In genomic region chr3:16528111-16528510, GRCh38 we compare ENCODE assay signal across 18 cellular contexts. TPM values are rescaled to one million over a fixed set of nuclear protein-coding genes. Genes with fewer than 3 reads are reported as not detected.
DNase-seq lines count a peak whose midpoint lies in the region; ATAC-seq and TF ChIP-seq lines count a peak whose summit lies in the region.
"Had no signal": no experiment of that assay in that cellular context is flagged by ENCODE, and none has a peak within 500 bp of the region (broad histone marks: within the 10 kb centered on the region; RNA-seq: fewer than 3 reads in every experiment).

No MANE protein-coding gene starts in this region.

- H3K36me3 ChIP-seq in left ventricle myocardium inferior, result no peaks in the 10 kb centered on the region
- no peaks in the 10 kb centered on the region for H3K36me3 ChIP-seq in psoas muscle (ENCODE audit: insufficient read depth in 1 of 2, low read depth in 1 of 2)

- H3K9me3 Mint-ChIP-seq in stimulated activated naive B cell treated with anti-CD40 and anti-IgM and Interleukin-4, amounts not matched to agents 10 μg/mL and 1 μg/mL and 100 μg/mL, for 72 hours, result peaks cover 4 to 13% of the 10 kb centered on the region in 2 donors
- H3K9me3 Mint-ChIP-seq: CD4-positive, alpha-beta T cell had no signal

- H3K4me3 ChIP-seq in left ventricle myocardium inferior (no peak overlapping the region), psoas muscle (peak overlapping the region; percentile 26)
- H3K4me3 ChIP-seq: A549 had no signal

- H3K4me1 Mint-ChIP-seq in stimulated activated naive B cell treated with anti-CD40 and anti-IgM and Interleukin-4, amounts not matched to agents 10 μg/mL and 1 μg/mL and 100 μg/mL, for 72 hours, result peaks cover 24 to 44% of the 10 kb centered on the region in 2 donors

- H3K9me3 ChIP-seq in left ventricle myocardium inferior (replicated peaks) (peaks cover 10% of the 10 kb centered on the region), psoas muscle (no peaks in the 10 kb centered on the region)

- H3K4me3 Mint-ChIP-seq in stimulated activated naive B cell treated with anti-CD40 and anti-IgM and Interleukin-4, amounts not matched to agents 10 μg/mL and 1 μg/mL and 100 μg/mL, for 72 hours, result no peak overlapping the region
- H3K4me3 Mint-ChIP-seq: CD4-positive, alpha-beta T cell; HFFc6 had no signal

- peaks cover 0 to 14% of the 10 kb centered on the region in 2 donors for H3K27me3 Mint-ChIP-seq in stimulated activated naive B cell treated with anti-CD40 and anti-IgM and Interleukin-4, amounts not matched to agents 10 μg/mL and 1 μg/mL and 100 μg/mL, for 72 hours
- H3K27me3 Mint-ChIP-seq: CD4-positive, alpha-beta T cell had no signal

- WGBS in psoas muscle, 3 donors, result 30 to 45% (median 35%) methylated on average over 5 of the region's 5 CpGs

- H3K27ac Mint-ChIP-seq in stimulated activated naive B cell treated with anti-CD40 and anti-IgM and Interleukin-4, amounts not matched to agents 10 μg/mL and 1 μg/mL and 100 μg/mL, for 72 hours, result peak overlapping the region; percentile 26
- H3K27ac Mint-ChIP-seq: CD4-positive, alpha-beta T cell; HFFc6 had no signal

- peak; percentile 71 to 88 (median 86) for ATAC-seq in psoas muscle
- no peak for ATAC-seq in stimulated activated naive B cell treated with anti-CD40 and anti-IgM and Interleukin-4, amounts not matched to agents 10 μg/mL and 1 μg/mL and 100 μg/mL, for 72 hours (replicated peaks)
- no peak for ATAC-seq in GM18873 (IDR thresholded peaks at IDR 0.05; ENCODE audit: low FRiP score, unreplicated experiment)
- ATAC-seq: A549, HCT116 had no signal

- DNase-seq in left ventricle myocardium inferior (no peak), cardiac septum (ENCODE audit: low spot score) (no peak), psoas muscle (peak in 1 of 2 donors; percentile 54), islet precursor cell (no peak), germinal center (ENCODE audit: low spot score) (no peak)
- DNase-seq in stimulated activated naive B cell treated with anti-CD40 and anti-IgM and Interleukin-4, amounts not matched to agents 10 μg/mL and 1 μg/mL and 100 μg/mL, for 72 hours, result no peak
- DNase-seq: AML-193; Caco-2; CD4-positive, alpha-beta T cell; H7; HFFc6; IMR-90 had no signal

- no peaks in the 10 kb centered on the region for H3K27me3 ChIP-seq in left ventricle myocardium inferior (ENCODE audit: low read depth)
- H3K27me3 ChIP-seq in psoas muscle (ENCODE audit: insufficient read depth in 3 of 3, low read length in 2 of 3), result no peaks in the 10 kb centered on the region

- intact Hi-C loops in left ventricle myocardium inferior (cut with micrococcal nuclease) (no loop called here), cardiac septum (cut with DNase I) (no loop called here), psoas muscle (cut with DNase I) (no loop called here)

- H3K27ac ChIP-seq in left ventricle myocardium inferior (replicated peaks) (peak overlapping the region; percentile 31), psoas muscle (peak overlapping the region; percentile 90)
- H3K27ac ChIP-seq: 22Rv1, A549, C4-2B, HL-60 had no signal

- H3K4me1 ChIP-seq in left ventricle myocardium inferior (peaks cover 18% of the 10 kb centered on the region), psoas muscle (peaks cover 20% of the 10 kb centered on the region)
- H3K4me1 ChIP-seq: A549 had no signal

- TF ChIP-seq CTCF in left ventricle myocardium inferior (IDR thresholded peaks at IDR 0.05; ENCODE audit: borderline replicate concordance) (no peak), psoas muscle (IDR thresholded peaks at IDR 0.05) (no peak)

- peaks cover 11 to 20% of the 10 kb centered on the region in 2 donors for H3K36me3 Mint-ChIP-seq in stimulated activated naive B cell treated with anti-CD40 and anti-IgM and Interleukin-4, amounts not matched to agents 10 μg/mL and 1 μg/mL and 100 μg/mL, for 72 hours

RNA-seq across cellular contexts. Expression of gene RFTN1, which starts 14.6 kb away (rescaled TPM):
- total RNA-seq in left ventricle myocardium inferior (22.9 TPM), cardiac septum (26.5 TPM), psoas muscle (10 to 100 TPM; 11.5 to 21.8 (median 16.8) TPM)
- polyA plus RNA-seq in psoas muscle, result 10 to 100 TPM in 2 of 3 donors, 1 to 10 TPM in 1; 9.1 to 33.1 (median 14.9) TPM

Comparison
In these comparisons a context has a peak if more than half of its experiments do, and no peak if none do; other contexts are left out.
1. ATAC-seq: peak in psoas muscle (4 of 4); none in stimulated activated naive B cell treated with anti-CD40 and anti-IgM and Interleukin-4, amounts not matched to agents 10 μg/mL and 1 μg/mL and 100 μg/mL, for 72 hours (0 of 2) and GM18873 (single experiment).